25 cellular contexts compared by ENCODE assay signal in the genomic region with DNA sequence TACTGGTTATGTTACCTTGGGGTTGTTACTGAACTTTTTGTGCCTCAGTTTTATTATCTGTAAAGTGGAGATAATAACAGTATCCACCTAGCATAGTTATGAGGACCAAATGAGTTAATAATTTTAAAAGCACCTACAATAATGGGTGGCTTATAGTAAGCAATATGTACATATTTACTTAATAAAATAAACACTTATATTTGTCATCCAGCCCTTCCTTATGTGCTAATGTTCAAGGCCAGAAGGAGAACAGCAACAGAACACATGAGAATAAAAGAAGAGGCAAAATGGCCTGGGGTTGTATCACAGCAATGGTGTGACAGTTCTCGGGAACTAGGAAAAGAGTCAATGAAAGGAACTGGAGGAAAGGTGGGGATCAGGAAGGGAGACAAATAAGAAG.
DNase-seq lines count a peak whose midpoint lies in the region; ATAC-seq and TF ChIP-seq lines count a peak whose summit lies in the region.
"Had no signal": no experiment of that assay in that cellular context is flagged by ENCODE, and none has a peak within 500 bp of the region (broad histone marks: within the 10 kb centered on the region; RNA-seq: fewer than 3 reads in every experiment).

No MANE protein-coding gene starts in this region.

- H3K27me3 ChIP-seq in CD8-positive, alpha-beta T cell (ENCODE audit: insufficient read depth, low read length) = no peaks in the 10 kb centered on the region
- H3K27me3 ChIP-seq in PC-3 (ENCODE audit: low read length) = no peaks in the 10 kb centered on the region
- H3K27me3 ChIP-seq: BLaER1 treated with 17β-estradiol and CSF1 and Interleukin-3, amounts not matched to agents 10 nM and 100 nM had no signal

- H3F3A ChIP-seq in PC-3 (ENCODE audit: low read length, unreplicated experiment) = no peaks in the 10 kb centered on the region

- POLR2A ChIA-PET in CD8-positive, alpha-beta T cell (lab: Charles Lee) = no interaction called here
- POLR2A ChIA-PET in PC-3 (lab: Charles Lee; ENCODE audit: unreplicated experiment) = no interaction called here

- no peak overlapping the region for H3K4me3 Mint-ChIP-seq in CD8-positive, alpha-beta T cell
- H3K4me3 Mint-ChIP-seq: CD4-positive, alpha-beta T cell; HFFc6; IgD-negative memory B cell; T-cell had no signal

- no peak for DNase-seq in CD8-positive, alpha-beta T cell
- DNase-seq in DMS53 treated with DMSO at 0.1 percent for 48 hours (lab: John Stamatoyannopoulos, UW; ENCODE audit: unreplicated experiment) (peak; percentile 68), NCI-H1092 treated with DMSO at 0.1 percent for 48 hours (lab: John Stamatoyannopoulos, UW) (peak; percentile 91), PC-3 (no peak), inferior parietal cortex (ENCODE audit: extremely low spot score) (no peak)
- DNase-seq: AML-193; CD4-positive, alpha-beta T cell; COR-L47; GOT3; HFFc6; NCI-H2029; NCI-H2171; NCI-H226; NCI-H510A treated with DMSO at 0.1 percent for 48 hours; NCI-H748 treated with DMSO at 0.1 percent for 48 hours; SHP77; T-cell had no signal

- no TSS peak for BruUV-seq in PC-3 (replicated peaks; lab: Mats Ljungman, UMichigan)

- H3K9me3 ChIP-seq in CD8-positive, alpha-beta T cell (ENCODE audit: low read length) = no peaks in the 10 kb centered on the region
- no peaks in the 10 kb centered on the region for H3K9me3 ChIP-seq in PC-3 (ENCODE audit: low read length)
- H3K9me3 ChIP-seq: A549; BLaER1 treated with 17β-estradiol and CSF1 and Interleukin-3, amounts not matched to agents 10 nM and 100 nM; HAP-1 had no signal

- peaks cover 48% of the 10 kb centered on the region for H3K4me1 Mint-ChIP-seq in CD8-positive, alpha-beta T cell (ENCODE audit: low read depth)

- no peaks in the 10 kb centered on the region for H4K20me1 ChIP-seq in PC-3 (ENCODE audit: low read length)

- H3K79me2 ChIP-seq in PC-3 (ENCODE audit: low read length) = no peaks in the 10 kb centered on the region

- no peaks in the 10 kb centered on the region for H3K9me2 ChIP-seq in PC-3 (replicated peaks; ENCODE audit: low read length)

- H3K36me3 ChIP-seq in CD8-positive, alpha-beta T cell (ENCODE audit: insufficient read depth, low read length) = no peaks in the 10 kb centered on the region
- no peaks in the 10 kb centered on the region for H3K36me3 ChIP-seq in PC-3 (ENCODE audit: low read depth, low read length)
- H3K36me3 ChIP-seq: BLaER1 treated with 17β-estradiol and CSF1 and Interleukin-3, amounts not matched to agents 10 nM and 100 nM; HAP-1 had no signal

- CTCF ChIA-PET in CD8-positive, alpha-beta T cell (lab: Charles Lee) = interaction anchor here (0.8 kb wide), 1 partner anchor 7 kb away, joined by 4 read pairs; no protein-coding TSS in a partner anchor
- CTCF ChIA-PET in PC-3 (lab: Charles Lee) = no interaction called here

- H3K27ac Mint-ChIP-seq in CD8-positive, alpha-beta T cell = peak overlapping the region; percentile 5
- H3K27ac Mint-ChIP-seq: CD4-positive, alpha-beta T cell; HFFc6; IgD-negative memory B cell; T-cell had no signal

- no peak overlapping the region for H3K9ac ChIP-seq in PC-3 (ENCODE audit: low read length)
- H3K9ac ChIP-seq: BLaER1 treated with 17β-estradiol and CSF1 and Interleukin-3, amounts not matched to agents 10 nM and 100 nM had no signal

- no peaks in the 10 kb centered on the region for H3K4me1 ChIP-seq in CD8-positive, alpha-beta T cell (ENCODE audit: insufficient read depth, low read length)
- no peaks in the 10 kb centered on the region for H3K4me1 ChIP-seq in PC-3 (ENCODE audit: insufficient read depth, low read length)
- H3K4me1 ChIP-seq: HAP-1 had no signal

- intact Hi-C loops in CD8-positive, alpha-beta T cell (cut with DNase I, micrococcal nuclease) = no loop called here
- intact Hi-C loops in PC-3 (cut with micrococcal nuclease) = no loop called here

- H3K27me3 Mint-ChIP-seq in CD8-positive, alpha-beta T cell (ENCODE audit: low read depth) = no peaks in the 10 kb centered on the region
- H3K27me3 Mint-ChIP-seq: CD4-positive, alpha-beta T cell; IgD-negative memory B cell; T-cell had no signal

- H3K36me3 Mint-ChIP-seq in CD8-positive, alpha-beta T cell = peaks cover 4% of the 10 kb centered on the region

- H2AFZ ChIP-seq in PC-3 (ENCODE audit: low read length) = no peak overlapping the region

- H3K4me3 ChIP-seq in CD8-positive, alpha-beta T cell (ENCODE audit: low read depth, low read length) = no peak overlapping the region
- H3K4me3 ChIP-seq in PC-3 (ENCODE audit: low read length) = no peak overlapping the region
- H3K4me3 ChIP-seq: A549; BLaER1 treated with 17β-estradiol and CSF1 and Interleukin-3, amounts not matched to agents 10 nM and 100 nM; HAP-1 had no signal

- H3K4me2 ChIP-seq in PC-3 (ENCODE audit: low read length) = no peak overlapping the region
- H3K4me2 ChIP-seq: A549 had no signal

- H3K27ac ChIP-seq in CD8-positive, alpha-beta T cell (ENCODE audit: low read depth, low read length) = no peak overlapping the region
- H3K27ac ChIP-seq in PC-3 (ENCODE audit: low read length) = no peak overlapping the region
- H3K27ac ChIP-seq: A549; BLaER1 treated with 17β-estradiol and CSF1 and Interleukin-3, amounts not matched to agents 10 nM and 100 nM; RWPE1 had no signal

- no peaks in the 10 kb centered on the region for H3K9me3 Mint-ChIP-seq in CD8-positive, alpha-beta T cell
- H3K9me3 Mint-ChIP-seq: CD4-positive, alpha-beta T cell; HFFc6; IgD-negative memory B cell; T-cell had no signal

- no peak for ATAC-seq in CD8-positive, alpha-beta T cell
- peak; percentile 51 for ATAC-seq in PC-3
- ATAC-seq in HG03520 (IDR thresholded peaks at IDR 0.05; ENCODE audit: unreplicated experiment) = no peak
- ATAC-seq in HG02678 (IDR thresholded peaks at IDR 0.05; ENCODE audit: unreplicated experiment) = no peak
- ATAC-seq: A549, Panc1, T-cell had no signal

- TF ChIP-seq CTCF in CD8-positive, alpha-beta T cell (IDR thresholded peaks at IDR 0.05) = no peak
- no peak for TF ChIP-seq CTCF in PC-3 (conservative IDR thresholded peaks at IDR 0.05; ENCODE audit: low read depth, low read length)

Comparison
In these comparisons a context has a peak if more than half of its experiments do, and no peak if none do; other contexts are left out.
1. DNase-seq: peak in DMS53 treated with DMSO at 0.1 percent for 48 hours (single experiment) and NCI-H1092 treated with DMSO at 0.1 percent for 48 hours (single experiment); none in CD8-positive, alpha-beta T cell (0 of 7), PC-3 (single experiment) and inferior parietal cortex (single experiment).